Comparison of ENCODE assay signal across 1 cellular context in the genomic region with DNA sequence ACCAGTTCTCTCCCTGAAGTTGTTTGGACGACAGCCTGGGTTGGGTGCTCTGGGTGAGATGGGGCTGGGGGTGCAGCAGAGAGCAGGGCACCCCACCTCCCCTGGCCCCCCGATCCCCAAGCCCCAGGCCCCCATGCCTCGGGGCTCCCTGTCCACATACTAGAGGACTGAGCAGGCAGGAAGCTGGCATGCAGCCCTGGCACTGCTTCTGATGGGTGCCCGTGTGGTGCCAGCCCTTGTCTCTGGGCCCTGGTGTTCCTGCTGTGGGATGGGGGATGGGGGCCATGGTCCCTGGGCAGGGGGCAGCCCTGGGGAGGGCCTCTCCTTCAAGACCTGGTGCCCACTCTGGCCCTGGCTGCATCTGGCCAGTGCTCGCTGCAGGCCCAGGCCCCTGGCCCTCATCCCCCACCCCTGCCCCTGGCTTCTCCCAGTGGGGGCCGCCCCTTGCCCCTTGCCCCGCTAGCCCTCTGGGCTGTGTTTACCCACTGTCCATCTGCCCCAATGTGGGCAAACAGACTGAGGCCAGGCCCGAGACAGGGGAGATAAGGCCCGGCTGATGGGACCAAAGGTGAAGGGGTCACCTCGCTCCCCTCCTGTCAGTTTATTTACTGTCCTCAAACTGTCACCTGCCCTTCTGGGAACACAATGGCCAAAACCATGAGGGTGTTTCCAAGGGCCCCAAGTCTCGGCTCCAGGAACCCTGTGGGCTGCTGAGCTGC.
TF ChIP-seq lines count a peak whose summit lies in the region.

No MANE protein-coding gene starts in this region.

TF ChIP-seq in HepG2, 621 proteins besides CTCF, POLR2A, EP300 and RAD21 (continued from another document and continues in another):
- TF ChIP-seq, protein P1, sequence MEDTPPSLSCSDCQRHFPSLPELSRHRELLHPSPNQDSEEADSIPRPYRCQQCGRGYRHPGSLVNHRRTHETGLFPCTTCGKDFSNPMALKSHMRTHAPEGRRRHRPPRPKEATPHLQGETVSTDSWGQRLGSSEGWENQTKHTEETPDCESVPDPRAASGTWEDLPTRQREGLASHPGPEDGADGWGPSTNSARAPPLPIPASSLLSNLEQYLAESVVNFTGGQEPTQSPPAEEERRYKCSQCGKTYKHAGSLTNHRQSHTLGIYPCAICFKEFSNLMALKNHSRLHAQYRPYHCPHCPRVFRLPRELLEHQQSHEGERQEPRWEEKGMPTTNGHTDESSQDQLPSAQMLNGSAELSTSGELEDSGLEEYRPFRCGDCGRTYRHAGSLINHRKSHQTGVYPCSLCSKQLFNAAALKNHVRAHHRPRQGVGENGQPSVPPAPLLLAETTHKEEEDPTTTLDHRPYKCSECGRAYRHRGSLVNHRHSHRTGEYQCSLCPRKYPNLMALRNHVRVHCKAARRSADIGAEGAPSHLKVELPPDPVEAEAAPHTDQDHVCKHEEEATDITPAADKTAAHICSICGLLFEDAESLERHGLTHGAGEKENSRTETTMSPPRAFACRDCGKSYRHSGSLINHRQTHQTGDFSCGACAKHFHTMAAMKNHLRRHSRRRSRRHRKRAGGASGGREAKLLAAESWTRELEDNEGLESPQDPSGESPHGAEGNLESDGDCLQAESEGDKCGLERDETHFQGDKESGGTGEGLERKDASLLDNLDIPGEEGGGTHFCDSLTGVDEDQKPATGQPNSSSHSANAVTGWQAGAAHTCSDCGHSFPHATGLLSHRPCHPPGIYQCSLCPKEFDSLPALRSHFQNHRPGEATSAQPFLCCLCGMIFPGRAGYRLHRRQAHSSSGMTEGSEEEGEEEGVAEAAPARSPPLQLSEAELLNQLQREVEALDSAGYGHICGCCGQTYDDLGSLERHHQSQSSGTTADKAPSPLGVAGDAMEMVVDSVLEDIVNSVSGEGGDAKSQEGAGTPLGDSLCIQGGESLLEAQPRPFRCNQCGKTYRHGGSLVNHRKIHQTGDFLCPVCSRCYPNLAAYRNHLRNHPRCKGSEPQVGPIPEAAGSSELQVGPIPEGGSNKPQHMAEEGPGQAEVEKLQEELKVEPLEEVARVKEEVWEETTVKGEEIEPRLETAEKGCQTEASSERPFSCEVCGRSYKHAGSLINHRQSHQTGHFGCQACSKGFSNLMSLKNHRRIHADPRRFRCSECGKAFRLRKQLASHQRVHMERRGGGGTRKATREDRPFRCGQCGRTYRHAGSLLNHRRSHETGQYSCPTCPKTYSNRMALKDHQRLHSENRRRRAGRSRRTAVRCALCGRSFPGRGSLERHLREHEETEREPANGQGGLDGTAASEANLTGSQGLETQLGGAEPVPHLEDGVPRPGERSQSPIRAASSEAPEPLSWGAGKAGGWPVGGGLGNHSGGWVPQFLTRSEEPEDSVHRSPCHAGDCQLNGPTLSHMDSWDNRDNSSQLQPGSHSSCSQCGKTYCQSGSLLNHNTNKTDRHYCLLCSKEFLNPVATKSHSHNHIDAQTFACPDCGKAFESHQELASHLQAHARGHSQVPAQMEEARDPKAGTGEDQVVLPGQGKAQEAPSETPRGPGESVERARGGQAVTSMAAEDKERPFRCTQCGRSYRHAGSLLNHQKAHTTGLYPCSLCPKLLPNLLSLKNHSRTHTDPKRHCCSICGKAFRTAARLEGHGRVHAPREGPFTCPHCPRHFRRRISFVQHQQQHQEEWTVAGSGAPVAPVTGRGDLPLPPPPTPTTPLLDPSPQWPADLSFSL (CRISPR knock-in tag; IDR thresholded peaks at IDR 0.05), result no peak
- no peak for TF ChIP-seq HCFC1 (IDR thresholded peaks at IDR 0.05; ENCODE audit: low read depth, low read length)
- no peak for TF ChIP-seq STAT6 (CRISPR knock-in tag; IDR thresholded peaks at IDR 0.05; ENCODE audit: borderline replicate concordance)
- no peak for TF ChIP-seq ZBTB42 (CRISPR knock-in tag; IDR thresholded peaks at IDR 0.05)
- no peak for TF ChIP-seq PHF5A (CRISPR knock-in tag; IDR thresholded peaks at IDR 0.05; ENCODE audit: low read depth, unreplicated experiment)
- no peak for TF ChIP-seq IKZF4 (CRISPR knock-in tag; IDR thresholded peaks at IDR 0.05; ENCODE audit: borderline replicate concordance, low read depth, not compliant biosample characterization)
- no peak for TF ChIP-seq TMF1 (CRISPR knock-in tag; IDR thresholded peaks at IDR 0.05; ENCODE audit: low read depth)
- TF ChIP-seq ZNF354B (CRISPR knock-in tag; IDR thresholded peaks at IDR 0.05), result no peak
- no peak for TF ChIP-seq ZNF639 (CRISPR knock-in tag; conservative IDR thresholded peaks at IDR 0.05)
- peak; percentile 75 for TF ChIP-seq ZMYM3 (CRISPR knock-in tag; IDR thresholded peaks at IDR 0.05)
- TF ChIP-seq, protein P2, sequence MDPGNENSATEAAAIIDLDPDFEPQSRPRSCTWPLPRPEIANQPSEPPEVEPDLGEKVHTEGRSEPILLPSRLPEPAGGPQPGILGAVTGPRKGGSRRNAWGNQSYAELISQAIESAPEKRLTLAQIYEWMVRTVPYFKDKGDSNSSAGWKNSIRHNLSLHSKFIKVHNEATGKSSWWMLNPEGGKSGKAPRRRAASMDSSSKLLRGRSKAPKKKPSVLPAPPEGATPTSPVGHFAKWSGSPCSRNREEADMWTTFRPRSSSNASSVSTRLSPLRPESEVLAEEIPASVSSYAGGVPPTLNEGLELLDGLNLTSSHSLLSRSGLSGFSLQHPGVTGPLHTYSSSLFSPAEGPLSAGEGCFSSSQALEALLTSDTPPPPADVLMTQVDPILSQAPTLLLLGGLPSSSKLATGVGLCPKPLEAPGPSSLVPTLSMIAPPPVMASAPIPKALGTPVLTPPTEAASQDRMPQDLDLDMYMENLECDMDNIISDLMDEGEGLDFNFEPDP (CRISPR knock-in tag; conservative IDR thresholded peaks at IDR 0.05), result no peak
- no peak for TF ChIP-seq GZF1 (CRISPR knock-in tag; IDR thresholded peaks at IDR 0.05)
- TF ChIP-seq PHB2 (IDR thresholded peaks at IDR 0.05; ENCODE audit: partially characterized antibody), result no peak
- TF ChIP-seq KLF11 (CRISPR knock-in tag; IDR thresholded peaks at IDR 0.05), result no peak
- peak; percentile 78; the same call in 1 of the 2 replicates for TF ChIP-seq MLX (CRISPR knock-in tag; IDR thresholded peaks at IDR 0.05)
- 0 out of 2 replicates have a peak, but pooled peaks have one; percentile 41 for TF ChIP-seq KAT8 (CRISPR knock-in tag; IDR thresholded peaks at IDR 0.05)
- TF ChIP-seq MEIS1 (CRISPR knock-in tag; IDR thresholded peaks at IDR 0.05; ENCODE audit: borderline replicate concordance), result peak; percentile 98
- 0 out of 2 replicates have a peak, but pooled peaks have one; percentile 53 for TF ChIP-seq BRCA1 (CRISPR knock-in tag; IDR thresholded peaks at IDR 0.05)
- no peak for TF ChIP-seq ZNF83 (CRISPR knock-in tag; IDR thresholded peaks at IDR 0.05; ENCODE audit: borderline replicate concordance)
- no peak for TF ChIP-seq PRDM15 (CRISPR knock-in tag; IDR thresholded peaks at IDR 0.05)
- TF ChIP-seq ZHX1 (CRISPR knock-in tag; IDR thresholded peaks at IDR 0.05; ENCODE audit: low read depth), result no peak
- TF ChIP-seq ZNF629 (CRISPR knock-in tag; conservative IDR thresholded peaks at IDR 0.05), result peak; percentile 53; the same call in 1 of the 2 replicates
- no peak for TF ChIP-seq IRX3 (CRISPR knock-in tag; IDR thresholded peaks at IDR 0.05; ENCODE audit: borderline replicate concordance, low read depth)
- TF ChIP-seq NCOA2 (CRISPR knock-in tag; IDR thresholded peaks at IDR 0.05), result peak; percentile 68
- no peak for TF ChIP-seq MZF1 (CRISPR knock-in tag; IDR thresholded peaks at IDR 0.05; ENCODE audit: borderline replicate concordance)
- TF ChIP-seq MAZ (IDR thresholded peaks at IDR 0.05; ENCODE audit: borderline replicate concordance, low read depth, low read length), result no peak
- TF ChIP-seq MAZ (CRISPR knock-in tag; IDR thresholded peaks at IDR 0.05; ENCODE audit: low read depth), result peak; percentile 90
- no peak for TF ChIP-seq SP2 (CRISPR knock-in tag; IDR thresholded peaks at IDR 0.05)
- TF ChIP-seq ZNF260 (CRISPR knock-in tag; IDR thresholded peaks at IDR 0.05; ENCODE audit: borderline replicate concordance, low read depth), result no peak
- TF ChIP-seq KDM6A (CRISPR knock-in tag; IDR thresholded peaks at IDR 0.05; ENCODE audit: low read depth), result peak; percentile 55; the same call in 1 of the 2 replicates
- peak; percentile 51; the same call in 1 of the 2 replicates for TF ChIP-seq TOPORS (CRISPR knock-in tag; IDR thresholded peaks at IDR 0.05)
- TF ChIP-seq TCF7L2 (IDR thresholded peaks at IDR 0.05; ENCODE audit: low read depth, low read length), result no peak
- TF ChIP-seq ZNF503 (CRISPR knock-in tag; IDR thresholded peaks at IDR 0.05), result peak; percentile 98
